Comparison of ENCODE assay signal across 1 cellular context in genomic region chr17:63989622-63990345, GRCh38.
TF ChIP-seq lines count a peak whose summit lies in the region.

No MANE protein-coding gene starts in this region.

TF ChIP-seq in H1, 55 proteins besides CTCF, POLR2A, EP300 and RAD21:
- TF ChIP-seq CEBPB (IDR thresholded peaks at IDR 0.05; ENCODE audit: low read depth, low read length) = no peak
